In genomic region chr11:74279256-74279655, GRCh38 we compare ENCODE assay signal across 25 cellular contexts. TPM values are rescaled to one million over a fixed set of nuclear protein-coding genes. Genes with fewer than 3 reads are reported as not detected.
DNase-seq lines count a peak whose midpoint lies in the region; ATAC-seq and TF ChIP-seq lines count a peak whose summit lies in the region.
"Had no signal": no experiment of that assay in that cellular context is flagged by ENCODE, and none has a peak within 500 bp of the region (broad histone marks: within the 10 kb centered on the region; RNA-seq: fewer than 3 reads in every experiment).

No MANE protein-coding gene starts in this region.

- no peak for ATAC-seq in GM21529 (IDR thresholded peaks at IDR 0.05; ENCODE audit: unreplicated experiment)
- ATAC-seq: right lobe of liver had no signal

- no peaks in the 10 kb centered on the region for H3K27me3 ChIP-seq in SJSA1 (replicated peaks)
- H3K27me3 ChIP-seq in sigmoid colon: no peaks in the 10 kb centered on the region
- H3K27me3 ChIP-seq: cardiac muscle cell, gastrocnemius medialis, right lobe of liver had no signal

- peak overlapping the region; percentile 27; the same call in 1 of the 2 replicates for H3K27ac ChIP-seq in SJSA1
- peak overlapping the region; percentile 69 to 88 (median 74) for H3K27ac ChIP-seq in sigmoid colon
- H3K27ac ChIP-seq: cardiac muscle cell, lower lobe of right lung, right lobe of liver had no signal

- TF ChIP-seq POLR2A in sigmoid colon (IDR thresholded peaks at IDR 0.05): no peak

- no peak for TF ChIP-seq EP300 in sigmoid colon (IDR thresholded peaks at IDR 0.05)

- H3K4me1 ChIP-seq in SJSA1 (replicated peaks): peaks cover 14% of the 10 kb centered on the region
- H3K4me1 ChIP-seq in sigmoid colon: peaks cover 0 to 35% (median 25%) of the 10 kb centered on the region in 4 donors
- H3K4me1 ChIP-seq: gastrocnemius medialis, lower lobe of right lung, right lobe of liver had no signal

- DNase-seq in AG10803 (ENCODE audit: low read depth): peak; percentile 62
- no peak for DNase-seq in SJSA1 (ENCODE audit: low read depth in 1 of 2, low spot score in 2 of 2)
- DNase-seq in fibroblast of pulmonary artery (ENCODE audit: low read depth): peak; percentile 42
- DNase-seq in sigmoid colon: no peak
- no peak for DNase-seq in NCI-H1048 (lab: John Stamatoyannopoulos, UW)
- DNase-seq in activated effector memory CD4-positive, alpha-beta T cell treated with anti-CD3 and anti-CD28 coated beads, Interleukin-2, amount 50 U/mL, for 16 hours: no peak
- DNase-seq in middle frontal gyrus (ENCODE audit: extremely low spot score, low spot score): no peak
- DNase-seq: activated CD8-positive, alpha-beta memory T cell treated with anti-CD3 and anti-CD28 coated beads for 24 hours; activated naive CD4-positive, alpha-beta T cell treated with Interleukin-2 at 50 U/mL for 16 hours; activated T-cell treated with anti-CD3 and anti-CD28 coated beads, Interleukin-2, amount 50 U/mL, for 24 hours; amniotic stem cell; CD4-positive, alpha-beta T cell; H9; KBM-7; lower lobe of right lung; NCI-H187; NCI-H2227 treated with DMSO at 0.1 percent for 48 hours; NCI-H774; nucleus accumbens; right lobe of liver; SIG-M5; T-helper 1 cell had no signal

- H3K4me3 ChIP-seq in AG10803 (ENCODE audit: low read length) (no peak overlapping the region), SJSA1 (no peak overlapping the region), fibroblast of pulmonary artery (replicated peaks; ENCODE audit: low read depth, low read length) (no peak overlapping the region), sigmoid colon (no peak overlapping the region)
- H3K4me3 ChIP-seq: cardiac muscle cell, gastrocnemius medialis, lower lobe of right lung, right lobe of liver had no signal

- 83 to 85% methylated on average over 5 of the region's 5 CpGs for WGBS in sigmoid colon, 2 donors

- H3K9me3 ChIP-seq in SJSA1 (replicated peaks): no peaks in the 10 kb centered on the region
- no peaks in the 10 kb centered on the region for H3K9me3 ChIP-seq in sigmoid colon
- H3K9me3 ChIP-seq: gastrocnemius medialis, lower lobe of right lung, right lobe of liver had no signal

- H3K36me3 ChIP-seq in SJSA1 (no peaks in the 10 kb centered on the region), sigmoid colon (no peaks in the 10 kb centered on the region)
- H3K36me3 ChIP-seq: cardiac muscle cell, gastrocnemius medialis, lower lobe of right lung, right lobe of liver had no signal

- TF ChIP-seq CTCF in AG10803 (conservative IDR thresholded peaks at IDR 0.05; ENCODE audit: low read length): no peak
- TF ChIP-seq CTCF in fibroblast of pulmonary artery (IDR thresholded peaks at IDR 0.05; ENCODE audit: low read length, missing control alignments): no peak
- no peak for TF ChIP-seq CTCF in sigmoid colon (IDR thresholded peaks at IDR 0.05)

- intact Hi-C loops in sigmoid colon (cut with DNase I): no loop called here

RNA-seq across cellular contexts. Expression of gene P4HA3, which starts 32.2 kb away (rescaled TPM):
- total RNA-seq in SJSA1 (2014; rRNA removed; shearing (Covaris generic)): 0.89 TPM in 1 of 2 replicates, not detected in the other
- total RNA-seq in sigmoid colon: 10 to 100 TPM in 1 of 4 donors, 1 to 10 TPM in 2, under 1 TPM in 1; 0.82 to 11.9 (median 1.4) TPM
- under 1 TPM in 1 of 3 donors, not detected in 2; 0.29 TPM for polyA plus RNA-seq in sigmoid colon
- total RNA-seq: cardiac muscle cell; CD4-positive, alpha-beta T cell; H9 had no signal

Comparison
In these comparisons a context has a peak if more than half of its experiments do, and no peak if none do; other contexts are left out.
1. DNase-seq: peak in AG10803 (single experiment) and fibroblast of pulmonary artery (single experiment); none in SJSA1 (0 of 2), sigmoid colon (single experiment), NCI-H1048 (single experiment), activated effector memory CD4-positive, alpha-beta T cell treated with anti-CD3 and anti-CD28 coated beads, Interleukin-2, amount 50 U/mL, for 16 hours (single experiment) and middle frontal gyrus (single experiment).